8 cellular contexts compared by ENCODE assay signal in the genomic region with DNA sequence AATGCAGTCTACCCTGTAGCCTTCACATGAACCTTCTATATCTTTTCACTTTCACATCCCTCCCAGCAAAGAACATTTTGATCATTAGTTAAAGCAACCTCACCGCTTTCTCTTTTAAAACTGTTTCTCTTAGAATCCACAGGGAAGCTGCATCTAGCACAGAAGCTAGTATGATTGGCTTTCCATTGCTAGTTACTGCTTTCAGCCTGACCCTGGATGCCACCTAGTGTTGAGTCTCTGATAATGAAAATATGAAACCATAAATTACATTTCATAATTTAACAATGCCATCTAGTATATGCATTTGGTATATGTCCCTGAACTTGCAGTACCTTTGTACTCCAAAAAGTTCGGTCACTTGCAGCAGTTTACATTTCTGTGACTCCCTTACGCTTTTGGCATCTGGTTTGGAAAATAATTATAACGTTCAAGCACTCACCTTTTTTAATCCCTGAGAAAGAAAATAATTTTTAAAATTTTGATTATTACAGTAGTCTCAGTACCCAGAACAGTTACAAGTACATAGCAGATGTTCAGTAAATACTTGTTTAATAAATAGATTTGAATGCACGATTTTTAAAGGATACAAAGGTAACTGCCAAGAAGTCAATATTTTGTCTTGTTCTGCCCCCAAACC. TPM values are rescaled to one million over a fixed set of nuclear protein-coding genes. Genes with fewer than 3 reads are reported as not detected.
DNase-seq lines count a peak whose midpoint lies in the region; ATAC-seq and TF ChIP-seq lines count a peak whose summit lies in the region.

No MANE protein-coding gene starts in this region.

- peaks cover 0 to 2% of the 10 kb centered on the region in 2 donors for H3K36me3 Mint-ChIP-seq in CD4-positive, alpha-beta memory T cell

- no peaks in the 10 kb centered on the region for H3K36me3 ChIP-seq in CD4-positive, alpha-beta memory T cell (ENCODE audit: insufficient read depth, low read length)

- TF ChIP-seq CTCF in fibroblast of pulmonary artery (IDR thresholded peaks at IDR 0.05; ENCODE audit: low read length, missing control alignments) = peak; percentile 80
- TF ChIP-seq CTCF in omental fat pad (IDR thresholded peaks at IDR 0.05) = peak in 1 of 3 donors; percentile 69

- CTCF ChIA-PET in CD4-positive, alpha-beta memory T cell (lab: Charles Lee; ENCODE audit: partially characterized antibody) = interaction anchor here (0.7 to 7.7 kb wide), 21 partner anchors 8 to 140 kb away, joined by 3 to 223 read pairs (median 4); partner anchors contain the start of gene CISD1

- ATAC-seq in GM18511 (IDR thresholded peaks at IDR 0.05; ENCODE audit: unreplicated experiment) = peak; percentile 89
- peak; percentile 91 for ATAC-seq in HG02884 (IDR thresholded peaks at IDR 0.05; ENCODE audit: unreplicated experiment)
- peak; percentile 62 for ATAC-seq in omental fat pad (ENCODE audit: low FRiP score)

- H3K4me3 Mint-ChIP-seq in CD4-positive, alpha-beta memory T cell = peak overlapping the region in 1 of 8 donors; percentile 23

- H3K4me3 ChIP-seq in CD4-positive, alpha-beta memory T cell (ENCODE audit: low read length in 2 of 2) = no peak overlapping the region
- H3K4me3 ChIP-seq in fibroblast of pulmonary artery (replicated peaks; ENCODE audit: low read depth, low read length) = no peak overlapping the region

- no peaks in the 10 kb centered on the region for H3K4me1 ChIP-seq in CD4-positive, alpha-beta memory T cell (ENCODE audit: insufficient read depth, low read length)

- H3K4me1 Mint-ChIP-seq in CD4-positive, alpha-beta memory T cell = peaks cover 0 to 5% (median 2%) of the 10 kb centered on the region in 4 donors

- H3K27me3 ChIP-seq in CD4-positive, alpha-beta memory T cell (ENCODE audit: insufficient read depth, low read length) = no peaks in the 10 kb centered on the region

- no peak overlapping the region for H3K27ac ChIP-seq in CD4-positive, alpha-beta memory T cell (ENCODE audit: low read depth, low read length)

- H3K27me3 Mint-ChIP-seq in CD4-positive, alpha-beta memory T cell = no peaks in the 10 kb centered on the region

- POLR2A ChIA-PET in CD4-positive, alpha-beta memory T cell (lab: Charles Lee; ENCODE audit: partially characterized antibody) = interaction anchor here (0.8 kb wide), 1 partner anchor 93 kb away, joined by 3 read pairs; no protein-coding TSS in a partner anchor

- peak; percentile 40 to 51 (median 47) for DNase-seq in CD4-positive, alpha-beta memory T cell
- peak; percentile 46 for DNase-seq in NCI-H146 treated with DMSO at 0.1 percent for 48 hours (lab: John Stamatoyannopoulos, UW; ENCODE audit: unreplicated experiment)
- DNase-seq in activated CD4-positive, alpha-beta T cell treated with anti-CD3 and anti-CD28 coated beads, Interleukin-2, amount 50 U/mL, for 1 hour = peak; percentile 11
- DNase-seq in fibroblast of pulmonary artery (ENCODE audit: low read depth) = peak; percentile 82
- DNase-seq in omental fat pad (ENCODE audit: low spot score) = no peak
- DNase-seq in KG1 (lab: John Stamatoyannopoulos, UW) = no peak

- H3K9me3 ChIP-seq in CD4-positive, alpha-beta memory T cell (ENCODE audit: control insufficient read depth in 1 of 2, low read length in 2 of 2) = no peaks in the 10 kb centered on the region

- H3K9me3 Mint-ChIP-seq in CD4-positive, alpha-beta memory T cell = no peaks in the 10 kb centered on the region

- H3K27ac Mint-ChIP-seq in CD4-positive, alpha-beta memory T cell = peak overlapping the region in 1 of 7 donors; percentile 0

- intact Hi-C loops in CD4-positive, alpha-beta memory T cell (cut with micrococcal nuclease) = loop anchor here (1.0 to 2.0 kb wide), 2 partner anchors 23 to 114 kb away; partner anchors contain the start of gene CISD1

RNA-seq across cellular contexts. Expression of gene CISD1, which starts 22.7 kb away (rescaled TPM):
- 10 to 100 TPM; 13.7 to 15.8 TPM for total RNA-seq in CD4-positive, alpha-beta memory T cell
- polyA plus RNA-seq in CD4-positive, alpha-beta memory T cell = 10 to 100 TPM; 48.9 to 61.1 TPM
- 10 to 100 TPM; 14.6 to 21.8 (median 18.1) TPM for total RNA-seq in omental fat pad

RNA-seq across cellular contexts. Expression of gene IPMK, which starts 24.0 kb away (rescaled TPM):
- total RNA-seq in CD4-positive, alpha-beta memory T cell = 1 to 10 TPM; 6.1 to 6.5 TPM
- 1 to 10 TPM; 1.2 to 2.0 TPM for polyA plus RNA-seq in CD4-positive, alpha-beta memory T cell
- 1 to 10 TPM; 6.3 to 9.5 (median 7.7) TPM for total RNA-seq in omental fat pad

RNA-seq across cellular contexts. Expression of gene UBE2D1, which starts 43.1 kb away (rescaled TPM):
- total RNA-seq in CD4-positive, alpha-beta memory T cell = 10 to 100 TPM; 13.4 to 13.6 TPM
- polyA plus RNA-seq in CD4-positive, alpha-beta memory T cell = 10 to 100 TPM; 20.8 to 23.4 TPM
- 10 to 100 TPM; 15.6 to 23.8 (median 16.1) TPM for total RNA-seq in omental fat pad

Comparison
In these comparisons a context has a peak if more than half of its experiments do, and no peak if none do; other contexts are left out.
1. DNase-seq: peak in CD4-positive, alpha-beta memory T cell (5 of 5), NCI-H146 treated with DMSO at 0.1 percent for 48 hours (single experiment), activated CD4-positive, alpha-beta T cell treated with anti-CD3 and anti-CD28 coated beads, Interleukin-2, amount 50 U/mL, for 1 hour (single experiment) and fibroblast of pulmonary artery (single experiment); none in omental fat pad (single experiment) and KG1 (single experiment).
2. Peak in every context shown above with its lines, with median percentiles within 50 percentile points of each other: ATAC-seq.